Comparison of ENCODE assay signal across 1 cellular context in genomic region chr2:113041871-113042270, GRCh38.
TF ChIP-seq lines count a peak whose summit lies in the region.

No MANE protein-coding gene starts in this region.

TF ChIP-seq in H1, 55 proteins besides CTCF, POLR2A, EP300 and RAD21:
- no peak for TF ChIP-seq POU5F1 (IDR thresholded peaks at IDR 0.05; ENCODE audit: low read depth, low read length)
- TF ChIP-seq SAP30 (IDR thresholded peaks at IDR 0.05; ENCODE audit: insufficient read depth, insufficient replicate concordance, low read length) = no peak
- TF ChIP-seq KDM1A (IDR thresholded peaks at IDR 0.05; ENCODE audit: borderline replicate concordance, low read length) = no peak
- TF ChIP-seq CEBPB (IDR thresholded peaks at IDR 0.05; ENCODE audit: low read depth, low read length) = no peak
- no peak for TF ChIP-seq MAFK (IDR thresholded peaks at IDR 0.05; ENCODE audit: low read depth, low read length)
- TF ChIP-seq PHF8 (conservative IDR thresholded peaks at IDR 0.05; ENCODE audit: low read depth, low read length) = no peak
- no peak for TF ChIP-seq YY1 (IDR thresholded peaks at IDR 0.05; ENCODE audit: low read depth, low read length)
- no peak for TF ChIP-seq HDAC6 (IDR thresholded peaks at IDR 0.05; ENCODE audit: low read depth, low read length)
- TF ChIP-seq FOSL1 (IDR thresholded peaks at IDR 0.05; ENCODE audit: insufficient read depth, low read depth, low read length) = no peak
- no peak for TF ChIP-seq JUND (IDR thresholded peaks at IDR 0.05; ENCODE audit: low read length)
- TF ChIP-seq CHD1 (IDR thresholded peaks at IDR 0.05; ENCODE audit: low read depth, low read length) = no peak
- TF ChIP-seq SIX5 (IDR thresholded peaks at IDR 0.05; ENCODE audit: low read depth, low read length) = no peak
- no peak for TF ChIP-seq CHD7 (IDR thresholded peaks at IDR 0.05; ENCODE audit: insufficient replicate concordance, low read length)
- TF ChIP-seq HDAC2 (IDR thresholded peaks at IDR 0.05; ENCODE audit: borderline replicate concordance in 1 of 2, low read depth in 2 of 2, low read length in 2 of 2) = no peak
- TF ChIP-seq SUZ12 (IDR thresholded peaks at IDR 0.05; ENCODE audit: low read length) = no peak
- TF ChIP-seq ATF2 (IDR thresholded peaks at IDR 0.05; ENCODE audit: low read length) = no peak
- no peak for TF ChIP-seq ATF3 (IDR thresholded peaks at IDR 0.05; ENCODE audit: insufficient read depth, low read depth, low read length)
TF ChIP-seq in H1: peak in this region for 0.
